ENCODE assay signal across 8 cellular contexts in the genomic region with DNA sequence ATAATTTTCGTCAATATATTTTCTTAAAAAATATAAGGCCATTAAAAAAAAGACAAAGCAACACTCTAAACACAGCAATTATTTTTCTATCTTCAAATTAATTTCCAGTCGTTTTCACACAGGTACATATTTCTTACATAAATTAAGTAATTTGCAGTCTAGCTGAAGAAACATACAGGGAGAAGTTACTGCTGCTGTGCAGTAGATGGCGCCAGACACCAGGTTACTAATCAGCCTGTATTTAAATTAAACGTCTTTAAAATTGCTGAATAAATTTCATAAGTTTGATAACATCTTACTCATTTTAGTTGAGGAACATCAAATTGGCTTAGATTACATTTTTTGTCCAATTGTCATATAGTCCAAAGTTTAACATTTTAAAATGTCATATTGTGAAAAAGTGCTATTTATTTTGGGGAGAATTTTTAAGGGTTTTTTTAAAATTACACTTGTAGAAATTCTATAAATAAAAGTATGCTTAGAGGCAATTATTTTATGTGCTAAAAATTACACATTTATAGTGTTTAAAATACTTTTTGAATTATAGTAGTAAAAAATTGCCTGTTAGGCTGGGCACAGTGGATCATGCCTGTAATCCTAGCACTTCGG.
DNase-seq lines count a peak whose midpoint lies in the region; ATAC-seq and TF ChIP-seq lines count a peak whose summit lies in the region.

No MANE protein-coding gene starts in this region.

- H3K27me3 ChIP-seq in GM23338 (ENCODE audit: insufficient read depth) (no peaks in the 10 kb centered on the region), aorta (ENCODE audit: control insufficient read depth in 1 of 2, insufficient read depth in 2 of 2, low read length in 1 of 2) (no peaks in the 10 kb centered on the region)

- H3K4me1 ChIP-seq in GM23338 (ENCODE audit: insufficient read depth), result no peaks in the 10 kb centered on the region
- no peaks in the 10 kb centered on the region for H3K4me1 ChIP-seq in aorta (ENCODE audit: control insufficient read depth in 1 of 2, insufficient read depth in 2 of 2, low read length in 2 of 2)

- H3K27ac ChIP-seq in GM23338 (ENCODE audit: low read depth) (no peak overlapping the region), aorta (ENCODE audit: low read depth in 1 of 2, low read length in 2 of 2) (no peak overlapping the region)

- no peaks in the 10 kb centered on the region for H3K9me2 ChIP-seq in GM23338 (ENCODE audit: insufficient read depth)

- H3K36me3 ChIP-seq in GM23338 (ENCODE audit: insufficient read depth) (no peaks in the 10 kb centered on the region), aorta (ENCODE audit: control insufficient read depth in 1 of 2, insufficient read depth in 2 of 2, low read length in 1 of 2) (no peaks in the 10 kb centered on the region)

- no peaks in the 10 kb centered on the region for H4K20me1 ChIP-seq in GM23338 (replicated peaks; ENCODE audit: insufficient read depth)

- TF ChIP-seq CTCF in GM23338 (conservative IDR thresholded peaks at IDR 0.05; ENCODE audit: low read depth in 2 of 2), result peak; percentile 87 to 100
- TF ChIP-seq CTCF in osteocyte (IDR thresholded peaks at IDR 0.05), result peak; percentile 95

- intact Hi-C loops in aorta (cut with DNase I), result loop anchor here in 1 of 2 donors (10.0 kb wide), 1 partner anchor 557 kb away; no protein-coding TSS in a partner anchor

- H3K4me2 ChIP-seq in GM23338, result no peak overlapping the region

- DNase-seq in DMS 273 treated with DMSO at 0.1 percent for 48 hours (lab: John Stamatoyannopoulos, UW), result peak; percentile 40
- DNase-seq in GM23338 (ENCODE audit: low spot score), result peak; percentile 65
- DNase-seq in NCI-H2227 (lab: John Stamatoyannopoulos, UW; ENCODE audit: unreplicated experiment), result peak; percentile 37
- DNase-seq in activated CD4-positive, alpha-beta memory T cell treated with anti-CD3 and anti-CD28 coated beads, Interleukin-2, amount 10 ng/mL, durations not matched to agents 7 days and 5 days, result peak; percentile 55
- no peak for DNase-seq in osteocyte (ENCODE audit: extremely low spot score, unreplicated experiment)
- DNase-seq in aorta, result no peak

- H3K4me1 Mint-ChIP-seq in GM23338 (no peaks in the 10 kb centered on the region), osteocyte (ENCODE audit: unreplicated experiment) (peaks cover 2% of the 10 kb centered on the region)
- no peaks in the 10 kb centered on the region for H3K4me1 Mint-ChIP-seq in activated CD4-positive, alpha-beta memory T cell treated with anti-CD3 and anti-CD28 coated beads, Interleukin-2, amount 10 ng/mL, durations not matched to agents 7 days and 5 days

- ATAC-seq in GM23338 (no peak; the same call in 2 of the 3 replicates), esophagus mucosa (peak; percentile 36), aorta (ENCODE audit: low FRiP score) (peak; percentile 68), GM19324 (IDR thresholded peaks at IDR 0.05; ENCODE audit: low FRiP score, unreplicated experiment) (no peak)

- H2AFZ ChIP-seq in GM23338, result no peak overlapping the region

- WGBS in aorta, 2 donors, result 13 to 14% methylated on average over 5 of the region's 5 CpGs

- H3K9me3 ChIP-seq in aorta (ENCODE audit: control insufficient read depth, low read length), result no peaks in the 10 kb centered on the region

- H3K36me3 Mint-ChIP-seq in GM23338 (ENCODE audit: low read depth) (no peaks in the 10 kb centered on the region), osteocyte (ENCODE audit: unreplicated experiment) (no peaks in the 10 kb centered on the region)
- no peaks in the 10 kb centered on the region for H3K36me3 Mint-ChIP-seq in activated CD4-positive, alpha-beta memory T cell treated with anti-CD3 and anti-CD28 coated beads, Interleukin-2, amount 10 ng/mL, durations not matched to agents 7 days and 5 days (ENCODE audit: low read depth)

- POLR2A ChIA-PET in activated CD4-positive, alpha-beta memory T cell treated with anti-CD3 and anti-CD28 coated beads, Interleukin-2, amount 10 ng/mL, durations not matched to agents 7 days and 5 days (lab: Charles Lee), result interaction anchor here (1.0 kb wide), 1 partner anchor 89 kb away, joined by 4 read pairs; no protein-coding TSS in a partner anchor

- H3K4me3 ChIP-seq in GM23338 (no peak overlapping the region), aorta (ENCODE audit: low read length in 2 of 2) (no peak overlapping the region)

- H3K4me3 Mint-ChIP-seq in GM23338 (no peak overlapping the region), osteocyte (ENCODE audit: unreplicated experiment) (no peak overlapping the region)
- no peak overlapping the region for H3K4me3 Mint-ChIP-seq in activated CD4-positive, alpha-beta memory T cell treated with anti-CD3 and anti-CD28 coated beads, Interleukin-2, amount 10 ng/mL, durations not matched to agents 7 days and 5 days

- H3K27me3 Mint-ChIP-seq in GM23338 (ENCODE audit: insufficient read depth, low read depth, poor library complexity), result peaks cover 1% of the 10 kb centered on the region
- H3K27me3 Mint-ChIP-seq in activated CD4-positive, alpha-beta memory T cell treated with anti-CD3 and anti-CD28 coated beads, Interleukin-2, amount 10 ng/mL, durations not matched to agents 7 days and 5 days, result peaks cover 25% of the 10 kb centered on the region
- peaks cover 51% of the 10 kb centered on the region for H3K27me3 Mint-ChIP-seq in osteocyte (ENCODE audit: unreplicated experiment)

- no peaks in the 10 kb centered on the region for H3K79me2 ChIP-seq in GM23338 (replicated peaks; ENCODE audit: insufficient read depth)

- CTCF ChIA-PET in activated CD4-positive, alpha-beta memory T cell treated with anti-CD3 and anti-CD28 coated beads, Interleukin-2, amount 10 ng/mL, durations not matched to agents 7 days and 5 days (lab: Charles Lee), result interaction anchor here (0.8 to 2.1 kb wide), 14 partner anchors 8 to 561 kb away, joined by 3 to 11 read pairs (median 6); no protein-coding TSS in a partner anchor

- no peak overlapping the region for H3K27ac Mint-ChIP-seq in GM23338
- H3K27ac Mint-ChIP-seq in activated CD4-positive, alpha-beta memory T cell treated with anti-CD3 and anti-CD28 coated beads, Interleukin-2, amount 10 ng/mL, durations not matched to agents 7 days and 5 days, result no peak overlapping the region
- no peak overlapping the region for H3K27ac Mint-ChIP-seq in osteocyte (ENCODE audit: unreplicated experiment)

- H3K9me3 Mint-ChIP-seq in GM23338 (no peaks in the 10 kb centered on the region), osteocyte (ENCODE audit: unreplicated experiment) (no peaks in the 10 kb centered on the region)
- no peaks in the 10 kb centered on the region for H3K9me3 Mint-ChIP-seq in activated CD4-positive, alpha-beta memory T cell treated with anti-CD3 and anti-CD28 coated beads, Interleukin-2, amount 10 ng/mL, durations not matched to agents 7 days and 5 days

- no peaks in the 10 kb centered on the region for H3F3A ChIP-seq in GM23338 (replicated peaks; ENCODE audit: low read depth)

TF ChIP-seq in GM23338, 12 proteins besides CTCF, POLR2A, EP300 and RAD21 (continues in another document):
- TF ChIP-seq EZH2phosphoT487 (IDR thresholded peaks at IDR 0.05; ENCODE audit: unreplicated experiment), result no peak
- TF ChIP-seq STAT1 (IDR thresholded peaks at IDR 0.05; ENCODE audit: unreplicated experiment), result no peak
- no peak for TF ChIP-seq NANOG (IDR thresholded peaks at IDR 0.05; ENCODE audit: borderline replicate concordance)
- TF ChIP-seq, protein P1, sequence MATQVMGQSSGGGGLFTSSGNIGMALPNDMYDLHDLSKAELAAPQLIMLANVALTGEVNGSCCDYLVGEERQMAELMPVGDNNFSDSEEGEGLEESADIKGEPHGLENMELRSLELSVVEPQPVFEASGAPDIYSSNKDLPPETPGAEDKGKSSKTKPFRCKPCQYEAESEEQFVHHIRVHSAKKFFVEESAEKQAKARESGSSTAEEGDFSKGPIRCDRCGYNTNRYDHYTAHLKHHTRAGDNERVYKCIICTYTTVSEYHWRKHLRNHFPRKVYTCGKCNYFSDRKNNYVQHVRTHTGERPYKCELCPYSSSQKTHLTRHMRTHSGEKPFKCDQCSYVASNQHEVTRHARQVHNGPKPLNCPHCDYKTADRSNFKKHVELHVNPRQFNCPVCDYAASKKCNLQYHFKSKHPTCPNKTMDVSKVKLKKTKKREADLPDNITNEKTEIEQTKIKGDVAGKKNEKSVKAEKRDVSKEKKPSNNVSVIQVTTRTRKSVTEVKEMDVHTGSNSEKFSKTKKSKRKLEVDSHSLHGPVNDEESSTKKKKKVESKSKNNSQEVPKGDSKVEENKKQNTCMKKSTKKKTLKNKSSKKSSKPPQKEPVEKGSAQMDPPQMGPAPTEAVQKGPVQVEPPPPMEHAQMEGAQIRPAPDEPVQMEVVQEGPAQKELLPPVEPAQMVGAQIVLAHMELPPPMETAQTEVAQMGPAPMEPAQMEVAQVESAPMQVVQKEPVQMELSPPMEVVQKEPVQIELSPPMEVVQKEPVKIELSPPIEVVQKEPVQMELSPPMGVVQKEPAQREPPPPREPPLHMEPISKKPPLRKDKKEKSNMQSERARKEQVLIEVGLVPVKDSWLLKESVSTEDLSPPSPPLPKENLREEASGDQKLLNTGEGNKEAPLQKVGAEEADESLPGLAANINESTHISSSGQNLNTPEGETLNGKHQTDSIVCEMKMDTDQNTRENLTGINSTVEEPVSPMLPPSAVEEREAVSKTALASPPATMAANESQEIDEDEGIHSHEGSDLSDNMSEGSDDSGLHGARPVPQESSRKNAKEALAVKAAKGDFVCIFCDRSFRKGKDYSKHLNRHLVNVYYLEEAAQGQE (IDR thresholded peaks at IDR 0.05; ENCODE audit: unreplicated experiment), result no peak

Comparison
In these comparisons a context has a peak if more than half of its experiments do, and no peak if none do; other contexts are left out.
1. DNase-seq: peak in DMS 273 treated with DMSO at 0.1 percent for 48 hours (single experiment), GM23338 (single experiment), NCI-H2227 (single experiment) and activated CD4-positive, alpha-beta memory T cell treated with anti-CD3 and anti-CD28 coated beads, Interleukin-2, amount 10 ng/mL, durations not matched to agents 7 days and 5 days (single experiment); none in osteocyte (single experiment) and aorta (0 of 2).
2. ATAC-seq: peak in esophagus mucosa (single experiment) and aorta (single experiment); none in GM23338 (single experiment) and GM19324 (single experiment).